In genomic region chr5:43729846-43730478, GRCh38 we compare ENCODE assay signal across 8 cellular contexts.
DNase-seq lines count a peak whose midpoint lies in the region; ATAC-seq, FAIRE-seq and TF ChIP-seq lines count a peak whose summit lies in the region.
"Had no signal": no experiment of that assay in that cellular context is flagged by ENCODE, and none has a peak within 500 bp of the region (broad histone marks: within the 10 kb centered on the region; RNA-seq: fewer than 3 reads in every experiment).

No MANE protein-coding gene starts in this region.

- no peak overlapping the region for H3K27ac ChIP-seq in GM12878 (ENCODE audit: control insufficient read depth, insufficient read depth)

- TF ChIP-seq EP300 in GM12878 (IDR thresholded peaks at IDR 0.05; ENCODE audit: borderline replicate concordance in 1 of 2, control insufficient read depth in 1 of 2, low read depth in 2 of 2, low read length in 2 of 2), result no peak

- WGBS in GM12878 (ENCODE audit: insufficient coverage, insufficient replicate concordance, low lambda C conversion rate, missing lambda C conversion rate), result 21% methylated on average over 2 of the region's 2 CpGs

- peak; percentile 86 for FAIRE-seq in GM12878 (lab: Jason Lieb, UNC)

- intact Hi-C loops in GM12878 (cut with micrococcal nuclease; ENCODE audit: unreplicated experiment), result loop anchor here (1.0 to 5.0 kb wide), 2 partner anchors 602 to 1042 kb away; no protein-coding TSS in a partner anchor
- intact Hi-C loops in activated CD4-positive, alpha-beta T cell treated with anti-CD3 and anti-CD28 coated beads, Interleukin-2, amount 10 ng/mL, durations not matched to agents 24 days and 14 days (cut with micrococcal nuclease), result loop anchor here (5.0 kb wide), 1 partner anchor 1042 kb away; no protein-coding TSS in a partner anchor

- SMC1A ChIA-PET in GM12878 (lab: Charles Lee; ENCODE audit: uncharacterized antibody, unreplicated experiment), result interaction anchor here (0.6 to 3.0 kb wide), 5 partner anchors 9 to 1044 kb away, joined by 3 to 26 read pairs (median 5); no protein-coding TSS in a partner anchor

- H3K36me3 Mint-ChIP-seq in activated CD4-positive, alpha-beta T cell treated with anti-CD3 and anti-CD28 coated beads, Interleukin-2, amount 10 ng/mL, durations not matched to agents 24 days and 14 days (ENCODE audit: low read depth), result no peaks in the 10 kb centered on the region

- H3K4me3 Mint-ChIP-seq in activated CD4-positive, alpha-beta T cell treated with anti-CD3 and anti-CD28 coated beads, Interleukin-2, amount 10 ng/mL, durations not matched to agents 24 days and 14 days, result no peak overlapping the region
- H3K4me3 Mint-ChIP-seq: activated B cell treated with CpG ODN at 0.5 μM for 24 hours had no signal

- no TSS peak for BruUV-seq in GM12878 (replicated peaks; lab: Mats Ljungman, UMichigan)

- ATAC-seq in GM12878, result peak; percentile 40; the same call in 1 of the 3 replicates
- ATAC-seq in HG03439 (IDR thresholded peaks at IDR 0.05; ENCODE audit: unreplicated experiment), result no peak
- no peak for ATAC-seq in GM19324 (IDR thresholded peaks at IDR 0.05; ENCODE audit: low FRiP score, unreplicated experiment)

- H3K4me3 ChIP-seq in GM12878, result no peak overlapping the region

- no peaks in the 10 kb centered on the region for H3K36me3 ChIP-seq in GM12878 (ENCODE audit: control insufficient read depth in 2 of 2, insufficient read depth in 2 of 2, low read length in 1 of 2)

- RAD21 ChIA-PET in GM12878 (lab: Charles Lee; ENCODE audit: unreplicated experiment), result interaction anchor here (0.9 to 2.9 kb wide), 3 partner anchors 37 to 603 kb away, joined by 3 to 17 read pairs (median 4); no protein-coding TSS in a partner anchor

- no peaks in the 10 kb centered on the region for H3K9me3 ChIP-seq in GM12878 (replicated peaks; ENCODE audit: control insufficient read depth, insufficient read depth, low read length)

- no peaks in the 10 kb centered on the region for H4K20me1 ChIP-seq in GM12878 (ENCODE audit: control insufficient read depth, insufficient read depth)

- peak; percentile 54 for TF ChIP-seq RAD21 in GM12878 (IDR thresholded peaks at IDR 0.05; ENCODE audit: insufficient read depth, low read depth, low read length)

- POLR2A ChIA-PET in GM12878 (lab: Charles Lee), result no interaction called here

- no peak for TF ChIP-seq POLR2A in GM12878 (IDR thresholded peaks at IDR 0.05; ENCODE audit: low read depth, low read length)

- TF ChIP-seq CTCF in GM13976 (IDR thresholded peaks at IDR 0.05; ENCODE audit: borderline replicate concordance, control extremely low read depth, extremely low read depth, insufficient read depth, missing control alignments) (peak; percentile 14), GM12878 (IDR thresholded peaks at IDR 0.05 in 2 of 3, conservative IDR thresholded peaks at IDR 0.05 in 1 of 3; ENCODE audit: control insufficient read depth in 2 of 3, extremely low read depth in 1 of 3, insufficient read depth in 1 of 3, low read depth in 3 of 3, low read length in 3 of 3) (peak in 2 of 3 experiments; percentile 35 to 38; a peak in 4 of 6 replicates)

- H3K79me2 ChIP-seq in GM12878 (ENCODE audit: control insufficient read depth, insufficient read depth, low read length), result no peaks in the 10 kb centered on the region

- H3K27me3 Mint-ChIP-seq in activated CD4-positive, alpha-beta T cell treated with anti-CD3 and anti-CD28 coated beads, Interleukin-2, amount 10 ng/mL, durations not matched to agents 24 days and 14 days, result peaks cover 11% of the 10 kb centered on the region

- no peak overlapping the region for H2AFZ ChIP-seq in GM12878 (ENCODE audit: control insufficient read depth, low read depth, low read length)

- H3K9ac ChIP-seq in GM12878 (ENCODE audit: control insufficient read depth, insufficient read depth, low read length), result no peak overlapping the region

- in situ Hi-C loops in GM13976 (cut with MboI; ENCODE audit: low sequenced_read_pairs, unreplicated experiment) (loop anchor here (25.0 kb wide), 1 partner anchor 607 kb away; no protein-coding TSS in a partner anchor), GM12878 (cut with MboI) (loop anchor here (10.0 to 25.0 kb wide), 2 partner anchors 595 to 1032 kb away; no protein-coding TSS in a partner anchor)

- CTCF ChIA-PET in GM12878 (lab: Yijun Ruan, JAX), result interaction anchor here (0.6 to 6.2 kb wide), 7 partner anchors 13 to 792 kb away, joined by 3 to 80 read pairs (median 4); no protein-coding TSS in a partner anchor

- H3K9me3 Mint-ChIP-seq in activated CD4-positive, alpha-beta T cell treated with anti-CD3 and anti-CD28 coated beads, Interleukin-2, amount 10 ng/mL, durations not matched to agents 24 days and 14 days, result no peaks in the 10 kb centered on the region
- H3K9me3 Mint-ChIP-seq: activated B cell treated with CpG ODN at 0.5 μM for 24 hours had no signal

- H3K4me1 Mint-ChIP-seq in activated CD4-positive, alpha-beta T cell treated with anti-CD3 and anti-CD28 coated beads, Interleukin-2, amount 10 ng/mL, durations not matched to agents 24 days and 14 days, result no peaks in the 10 kb centered on the region
- H3K4me1 Mint-ChIP-seq: activated B cell treated with CpG ODN at 0.5 μM for 24 hours had no signal

- no peaks in the 10 kb centered on the region; a peak in 1 of 4 replicates for H3K27me3 ChIP-seq in GM12878 (replicated peaks in 1 of 2; ENCODE audit: control insufficient read depth in 2 of 2, insufficient read depth in 2 of 2, low read length in 1 of 2)

- H3K27ac Mint-ChIP-seq in activated CD4-positive, alpha-beta T cell treated with anti-CD3 and anti-CD28 coated beads, Interleukin-2, amount 10 ng/mL, durations not matched to agents 24 days and 14 days, result no peak overlapping the region
- H3K27ac Mint-ChIP-seq: activated B cell treated with CpG ODN at 0.5 μM for 24 hours had no signal

- no peak overlapping the region for H3K4me2 ChIP-seq in GM12878 (ENCODE audit: control insufficient read depth, insufficient read depth)

- DNase-seq in GM13976 (ENCODE audit: low spot score) (no peak), NCI-H128 (lab: John Stamatoyannopoulos, UW; ENCODE audit: unreplicated experiment) (peak; percentile 3), GM12878 (ENCODE audit: low read depth, low spot score) (no peak), medulla oblongata (ENCODE audit: extremely low spot score) (peak; percentile 17)
- no peak for DNase-seq in activated CD4-positive, alpha-beta T cell treated with anti-CD3 and anti-CD28 coated beads, Interleukin-2, amount 10 ng/mL, durations not matched to agents 24 days and 14 days
- DNase-seq: activated B cell treated with CpG ODN at 0.5 μM for 24 hours had no signal

- no peaks in the 10 kb centered on the region for H3K4me1 ChIP-seq in GM12878 (ENCODE audit: control insufficient read depth, insufficient read depth, low read length)

TF ChIP-seq in GM12878, 131 proteins besides CTCF, POLR2A, EP300 and RAD21:
- TF ChIP-seq SMC3 (IDR thresholded peaks at IDR 0.05; ENCODE audit: borderline replicate concordance, low read length), result peak; percentile 48
- TF ChIP-seq USF2 (IDR thresholded peaks at IDR 0.05; ENCODE audit: borderline replicate concordance, low read depth, low read length), result no peak
- TF ChIP-seq SP1 (IDR thresholded peaks at IDR 0.05; ENCODE audit: low read depth, low read length), result no peak

Comparison
In these comparisons a context has a peak if more than half of its experiments do, and no peak if none do; other contexts are left out.
1. DNase-seq: peak in NCI-H128 (single experiment) and medulla oblongata (single experiment); none in GM13976 (single experiment), GM12878 (single experiment) and activated CD4-positive, alpha-beta T cell treated with anti-CD3 and anti-CD28 coated beads, Interleukin-2, amount 10 ng/mL, durations not matched to agents 24 days and 14 days (single experiment).